10 cellular contexts compared by ENCODE assay signal in the genomic region with DNA sequence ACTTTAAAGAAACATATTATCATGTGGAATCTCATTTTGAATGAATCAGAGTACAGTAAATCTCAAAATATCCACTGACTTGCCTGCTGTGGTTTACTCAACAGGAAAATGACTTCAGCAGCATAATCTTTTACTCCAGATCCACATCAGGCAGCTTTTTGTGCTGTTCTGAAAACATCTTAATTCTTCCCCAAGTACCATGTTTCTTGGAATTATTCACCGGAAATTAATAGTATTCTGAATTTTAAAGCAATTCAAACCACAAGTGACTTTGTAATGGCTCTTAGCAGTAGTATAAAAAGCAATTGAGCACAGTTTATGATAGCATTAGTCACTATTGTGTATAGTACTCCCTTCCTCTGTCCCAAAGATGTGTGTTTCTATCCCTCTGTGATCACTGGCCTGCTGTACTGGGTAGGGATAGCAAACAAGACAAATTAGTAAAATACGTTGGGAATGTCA.
DNase-seq lines count a peak whose midpoint lies in the region; ATAC-seq and TF ChIP-seq lines count a peak whose summit lies in the region.
"Had no signal": no experiment of that assay in that cellular context is flagged by ENCODE, and none has a peak within 500 bp of the region (broad histone marks: within the 10 kb centered on the region; RNA-seq: fewer than 3 reads in every experiment).

No MANE protein-coding gene starts in this region.

- POLR2A ChIA-PET in RWPE1 (lab: Yijun Ruan, JAX; ENCODE audit: low non-redundant PET): no interaction called here

- TF ChIP-seq CTCF in RWPE1 (conservative IDR thresholded peaks at IDR 0.05; ENCODE audit: low read depth): no peak
- TF ChIP-seq CTCF in fibroblast of mammary gland (conservative IDR thresholded peaks at IDR 0.05; ENCODE audit: control insufficient read depth, insufficient read depth, low read depth, low read length): no peak
- TF ChIP-seq CTCF in WERI-Rb-1 (IDR thresholded peaks at IDR 0.05; ENCODE audit: low read depth, low read length): no peak

- ATAC-seq in GM18868 (IDR thresholded peaks at IDR 0.05; ENCODE audit: unreplicated experiment): no peak
- ATAC-seq: GM12878 had no signal

- H3K9me3 ChIP-seq in WERI-Rb-1 (ENCODE audit: severe bottlenecking): no peaks in the 10 kb centered on the region

- peak overlapping the region; percentile 94 for H3K27ac ChIP-seq in RWPE1
- H3K27ac ChIP-seq in WERI-Rb-1: no peak overlapping the region

- DNase-seq in EL (peak; percentile 91), RWPE1 (ENCODE audit: low spot score) (peak; percentile 64), fibroblast of mammary gland (ENCODE audit: low read depth) (peak; percentile 99), skeletal muscle cell (ENCODE audit: low read depth) (peak; percentile 88), WERI-Rb-1 (no peak)
- no peak for DNase-seq in activated CD8-positive, alpha-beta memory T cell treated with anti-CD3 and anti-CD28 coated beads, Interleukin-2, amount 50 U/mL, for 48 hours
- no peak for DNase-seq in NK-92 treated with Interleukin-12 subunit alpha and Interleukin-12 subunit beta, amount 100 ng/mL, for 24 hours (lab: John Stamatoyannopoulos, UW)
- DNase-seq: activated CD4-positive, alpha-beta T cell treated with anti-CD3 and anti-CD28 coated beads, Interleukin-2, amount 50 U/mL, for 1 hour had no signal

- no peaks in the 10 kb centered on the region for H3K36me3 ChIP-seq in WERI-Rb-1

- CTCF ChIA-PET in RWPE1 (lab: Yijun Ruan, JAX): interaction anchor here (0.8 to 1.0 kb wide), 3 partner anchors 13 to 224 kb away, joined by 3 to 4 read pairs (median 3); no protein-coding TSS in a partner anchor

- H3K4me3 ChIP-seq in fibroblast of mammary gland (ENCODE audit: control insufficient read depth, low read depth, low read length) (no peak overlapping the region), skeletal muscle cell (ENCODE audit: low read depth, low read length) (no peak overlapping the region), WERI-Rb-1 (ENCODE audit: low read depth, low read length) (no peak overlapping the region)
- H3K4me3 ChIP-seq: GM12878 had no signal

- H3K27me3 ChIP-seq in WERI-Rb-1 (ENCODE audit: insufficient read depth, low read depth, severe bottlenecking): no peaks in the 10 kb centered on the region

Comparison
In these comparisons a context has a peak if more than half of its experiments do, and no peak if none do; other contexts are left out.
1. DNase-seq: peak in EL (single experiment), RWPE1 (single experiment), fibroblast of mammary gland (single experiment) and skeletal muscle cell (single experiment); none in activated CD8-positive, alpha-beta memory T cell treated with anti-CD3 and anti-CD28 coated beads, Interleukin-2, amount 50 U/mL, for 48 hours (single experiment), WERI-Rb-1 (single experiment) and NK-92 treated with Interleukin-12 subunit alpha and Interleukin-12 subunit beta, amount 100 ng/mL, for 24 hours (single experiment).